ENCODE assay signal across 8 cellular contexts in the genomic region with DNA sequence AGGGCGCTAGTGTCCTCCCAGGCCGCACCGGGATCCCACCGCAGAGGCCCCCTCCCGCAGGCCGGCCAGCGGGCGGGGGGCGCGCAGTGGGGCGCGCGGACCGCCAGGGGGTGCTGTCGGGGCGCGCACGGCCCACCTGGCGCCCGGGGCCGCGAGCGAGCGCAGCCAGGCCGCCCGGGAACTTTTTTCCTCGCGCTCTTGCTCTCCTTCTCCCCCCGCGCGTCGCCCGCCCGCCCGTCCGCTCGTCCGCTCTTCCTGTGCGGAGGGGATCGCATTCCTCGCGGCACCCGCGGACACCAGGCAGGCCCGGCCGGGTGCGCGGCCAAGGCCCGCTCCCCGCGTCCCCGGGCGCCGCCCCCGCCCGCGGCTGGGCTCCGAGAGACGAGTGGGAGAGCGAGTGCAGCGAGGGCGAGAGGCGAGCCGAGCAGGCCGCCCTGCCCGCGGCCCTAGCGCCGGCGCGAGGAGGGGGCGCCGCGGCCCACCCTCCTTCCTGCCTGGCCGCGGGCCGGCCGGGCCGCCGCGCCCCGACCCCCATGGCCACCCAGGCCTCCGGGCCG. TPM values are rescaled to one million over a fixed set of nuclear protein-coding genes. Genes with fewer than 3 reads are reported as not detected.
DNase-seq lines count a peak whose midpoint lies in the region; ATAC-seq and TF ChIP-seq lines count a peak whose summit lies in the region.

A gene with protein sequence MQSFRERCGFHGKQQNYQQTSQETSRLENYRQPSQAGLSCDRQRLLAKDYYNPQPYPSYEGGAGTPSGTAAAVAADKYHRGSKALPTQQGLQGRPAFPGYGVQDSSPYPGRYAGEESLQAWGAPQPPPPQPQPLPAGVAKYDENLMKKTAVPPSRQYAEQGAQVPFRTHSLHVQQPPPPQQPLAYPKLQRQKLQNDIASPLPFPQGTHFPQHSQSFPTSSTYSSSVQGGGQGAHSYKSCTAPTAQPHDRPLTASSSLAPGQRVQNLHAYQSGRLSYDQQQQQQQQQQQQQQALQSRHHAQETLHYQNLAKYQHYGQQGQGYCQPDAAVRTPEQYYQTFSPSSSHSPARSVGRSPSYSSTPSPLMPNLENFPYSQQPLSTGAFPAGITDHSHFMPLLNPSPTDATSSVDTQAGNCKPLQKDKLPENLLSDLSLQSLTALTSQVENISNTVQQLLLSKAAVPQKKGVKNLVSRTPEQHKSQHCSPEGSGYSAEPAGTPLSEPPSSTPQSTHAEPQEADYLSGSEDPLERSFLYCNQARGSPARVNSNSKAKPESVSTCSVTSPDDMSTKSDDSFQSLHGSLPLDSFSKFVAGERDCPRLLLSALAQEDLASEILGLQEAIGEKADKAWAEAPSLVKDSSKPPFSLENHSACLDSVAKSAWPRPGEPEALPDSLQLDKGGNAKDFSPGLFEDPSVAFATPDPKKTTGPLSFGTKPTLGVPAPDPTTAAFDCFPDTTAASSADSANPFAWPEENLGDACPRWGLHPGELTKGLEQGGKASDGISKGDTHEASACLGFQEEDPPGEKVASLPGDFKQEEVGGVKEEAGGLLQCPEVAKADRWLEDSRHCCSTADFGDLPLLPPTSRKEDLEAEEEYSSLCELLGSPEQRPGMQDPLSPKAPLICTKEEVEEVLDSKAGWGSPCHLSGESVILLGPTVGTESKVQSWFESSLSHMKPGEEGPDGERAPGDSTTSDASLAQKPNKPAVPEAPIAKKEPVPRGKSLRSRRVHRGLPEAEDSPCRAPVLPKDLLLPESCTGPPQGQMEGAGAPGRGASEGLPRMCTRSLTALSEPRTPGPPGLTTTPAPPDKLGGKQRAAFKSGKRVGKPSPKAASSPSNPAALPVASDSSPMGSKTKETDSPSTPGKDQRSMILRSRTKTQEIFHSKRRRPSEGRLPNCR (N-terminal part only) (plus strand): TSS at position 272 of the 557 bp plus-strand sequence. CDS start 111,491 bp downstream, outside the sequence.

- TF ChIP-seq CTCF in adrenal gland (IDR thresholded peaks at IDR 0.05) (peak in 3 of 6 experiments; percentile 80 to 98 (median 96)), heart right ventricle (IDR thresholded peaks at IDR 0.05) (peak; percentile 55 to 99 (median 71))

- H3K4me3 ChIP-seq in H7 (ENCODE audit: insufficient read depth, low read depth, low read length) = peak within 1 kb of the TSS; percentile 63
- H3K4me3 ChIP-seq in adrenal gland = peak within 1 kb of the TSS; percentile 36 to 88 (median 48)
- peak within 1 kb of the TSS; percentile 56 to 90 (median 72) for H3K4me3 ChIP-seq in heart right ventricle

- DNase-seq in G401 (ENCODE audit: low spot score) (peak; percentile 70), H7 (peak; percentile 96), NCI-H1092 (lab: John Stamatoyannopoulos, UW) (peak; percentile 37), T-helper 1 cell (peak; percentile 52 to 75 (median 62)), adrenal gland (peak; percentile 81 to 85 (median 83)), heart right ventricle (peak; percentile 78 to 81), pons (ENCODE audit: low spot score) (peak; percentile 54), ureter (ENCODE audit: low spot score) (peak; percentile 83)

- H3K27me3 ChIP-seq in H7 (ENCODE audit: control insufficient read depth, insufficient read depth, low read length) = peaks cover 80% of the 10 kb centered on the region
- no peaks in the 10 kb centered on the region for H3K27me3 ChIP-seq in adrenal gland
- no peaks in the 10 kb centered on the region for H3K27me3 ChIP-seq in heart right ventricle

- intact Hi-C loops in adrenal gland (cut with DNase I) = loop anchor here (5.0 to 10.0 kb wide), 6 partner anchors 84 to 356 kb away; a partner anchor contains a TSS
- intact Hi-C loops in heart right ventricle (cut with DNase I) = loop anchor here (1.0 to 10.0 kb wide), 17 partner anchors 71 to 356 kb away; a partner anchor contains a TSS

- in situ Hi-C loops in G401 (cut with HindIII; ENCODE audit: low sequenced_read_pairs) = no loop called here

- H3K9me3 ChIP-seq in adrenal gland (replicated peaks in 1 of 3) = no peaks in the 10 kb centered on the region
- H3K9me3 ChIP-seq in heart right ventricle = no peaks in the 10 kb centered on the region

- H3K36me3 ChIP-seq in H7 (replicated peaks; ENCODE audit: control insufficient read depth, insufficient read depth, low read length) (no peaks in the 10 kb centered on the region), adrenal gland (replicated peaks in 1 of 2) (no peaks in the 10 kb centered on the region), heart right ventricle (no peaks in the 10 kb centered on the region)

- H3K27ac ChIP-seq in adrenal gland (peak within 1 kb of the TSS; percentile 88 to 97 (median 92)), heart right ventricle (peak within 1 kb of the TSS; percentile 83 to 98 (median 94))

- WGBS in adrenal gland, 4 donors = 0 to 1% (median 0%) methylated on average over 18 to 82 of the region's 84 CpGs; no CpG with 5 or more reads in 1 of the 4 donors
- 0 to 1% methylated on average over 36 to 77 of the region's 84 CpGs for WGBS in heart right ventricle, 2 donors

- peak; percentile 61 to 71 for TF ChIP-seq POLR2A in adrenal gland (IDR thresholded peaks at IDR 0.05)

- peaks cover 21 to 36% of the 10 kb centered on the region in 2 donors for H3K4me1 ChIP-seq in adrenal gland (replicated peaks in 1 of 2)
- peaks cover 22 to 46% (median 44%) of the 10 kb centered on the region in 9 donors for H3K4me1 ChIP-seq in heart right ventricle

- peak; percentile 36 to 75 (median 68) for ATAC-seq in heart right ventricle

RNA-seq across cellular contexts. Expression of the gene that starts here (rescaled TPM):
- total RNA-seq in G401 (2014; rRNA removed; shearing (Covaris generic)) = 12.0 and 13.8 TPM in 2 replicates
- total RNA-seq in H7 (2014; rRNA removed; shearing (Covaris generic)) = 11.3 and 13.7 TPM in 2 replicates
- 10 to 100 TPM; 14.7 to 37.3 (median 28.1) TPM for total RNA-seq in adrenal gland
- polyA plus RNA-seq in adrenal gland = 10 to 100 TPM in 2 of 3 donors, 1 to 10 TPM in 1; 4.2 to 31.2 (median 14.6) TPM
- total RNA-seq in heart right ventricle = 10 to 100 TPM; 15.8 to 32.0 (median 20.9) TPM
- 10 to 100 TPM; 13.8 to 17.5 TPM for polyA plus RNA-seq in heart right ventricle
- total RNA-seq in ureter = 117 TPM

Comparison
In these comparisons a context has a peak if more than half of its experiments do, and no peak if none do; other contexts are left out.
1. Peak in every context shown above with its lines: DNase-seq, ATAC-seq, H3K4me3 ChIP-seq and H3K27ac ChIP-seq.
2. DNase-seq: peak in every context shown above with its lines; median percentile 96 in H7; 83 in adrenal gland; 83 in ureter; 80 in heart right ventricle; 70 in G401; 62 in T-helper 1 cell; 54 in pons; 37 in NCI-H1092.